In genomic region chr1:26353976-26354820, GRCh38 we compare ENCODE assay signal across 14 cellular contexts. TPM values are rescaled to one million over a fixed set of nuclear protein-coding genes. Genes with fewer than 3 reads are reported as not detected.
DNase-seq lines count a peak whose midpoint lies in the region; ATAC-seq and TF ChIP-seq lines count a peak whose summit lies in the region.
"Had no signal": no experiment of that assay in that cellular context is flagged by ENCODE, and none has a peak within 500 bp of the region (broad histone marks: within the 10 kb centered on the region; RNA-seq: fewer than 3 reads in every experiment).

Gene CRYBG2 (minus strand): TSS chr1:26354130. CDS start chr1:26346657, 7,473 bp downstream.

- DNase-seq in H7 (peak; percentile 49), Panc1 (ENCODE audit: low read depth, low spot score) (no peak), islet precursor cell (peak; percentile 89), SHP77 (lab: John Stamatoyannopoulos, UW) (no peak), NCI-H2196 (lab: John Stamatoyannopoulos, UW; ENCODE audit: unreplicated experiment) (no peak)
- no peak for DNase-seq in activated CD4-positive, alpha-beta T cell treated with anti-CD3 and anti-CD28 coated beads, Interleukin-2, amount 50 U/mL, for 4 hours
- DNase-seq: cortex of kidney; kidney glomerular epithelial cell; RPMI8226; stimulated activated CD4-positive, alpha-beta T cell treated with anti-CD3 and anti-CD28 coated beads, Interleukin-2, amount 100 ng/mL, for 24 hours had no signal

- BruUV-seq in Panc1 (replicated peaks; lab: Mats Ljungman, UMichigan) = no TSS peak

- H3K27ac ChIP-seq in Panc1 (ENCODE audit: low read length) (no peak within 1 kb of the TSS), skin epidermis (peak within 1 kb of the TSS in 20 of 21 experiments; percentile 36 to 87 (median 70))

- H3K36me3 ChIP-seq in H7 (replicated peaks; ENCODE audit: control insufficient read depth, insufficient read depth, low read length) = no peaks in the 10 kb centered on the region
- H3K36me3 ChIP-seq in Panc1 (ENCODE audit: control insufficient read depth, insufficient read depth, low read length) = no peaks in the 10 kb centered on the region

- CTCF ChIA-PET in Panc1 (lab: Charles Lee) = no interaction called here

- peaks cover 2% of the 10 kb centered on the region; the same call in 1 of the 2 replicates for H3K27me3 ChIP-seq in H7 (ENCODE audit: control insufficient read depth, insufficient read depth, low read length)
- H3K27me3 ChIP-seq in Panc1 (ENCODE audit: control insufficient read depth, insufficient read depth, low read length) = no peaks in the 10 kb centered on the region

- H3K4me3 ChIP-seq in H7 (ENCODE audit: insufficient read depth, low read depth, low read length) (no peak within 1 kb of the TSS), Panc1 (ENCODE audit: low read depth in 2 of 2, low read length in 2 of 2) (no peak within 1 kb of the TSS), skin epidermis (peak within 1 kb of the TSS; percentile 9 to 34 (median 25))

- POLR2A ChIA-PET in Panc1 (lab: Charles Lee) = no interaction called here

- no peak for TF ChIP-seq CTCF in Panc1 (IDR thresholded peaks at IDR 0.05)

- intact Hi-C loops in Panc1 (cut with micrococcal nuclease; ENCODE audit: unreplicated experiment) = no loop called here

- ATAC-seq in Panc1 = peak; percentile 29; the same call in 1 of the 2 replicates
- ATAC-seq in HG03175 (IDR thresholded peaks at IDR 0.05; ENCODE audit: unreplicated experiment) = no peak

- H3K4me1 ChIP-seq in Panc1 (ENCODE audit: control insufficient read depth, insufficient read depth, low read length) = peaks cover 15% of the 10 kb centered on the region

- in situ Hi-C loops in Panc1 (cut with HindIII; ENCODE audit: low pct_unique_long_range_greater_than_20kb, low sequenced_read_pairs) = no loop called here

- H3K9me3 ChIP-seq in Panc1 (ENCODE audit: control insufficient read depth, insufficient read depth, low read depth, low read length) = no peaks in the 10 kb centered on the region

RNA-seq across cellular contexts. Expression of gene CRYBG2, which starts in this region (rescaled TPM):
- 7.9 and 8.7 TPM in 2 replicates for total RNA-seq in H7 (2014; rRNA removed; shearing (Covaris generic))
- total RNA-seq in Panc1 (2021; ENCODE audit: unreplicated experiment) = 0.64 TPM
- 1.8 TPM for polyA plus RNA-seq in Panc1 (2012; ENCODE audit: insufficient read length)
- total RNA-seq: omental fat pad had no signal
- polyA plus RNA-seq: CD14-positive monocyte had no signal

Comparison
In these comparisons a context has a peak if more than half of its experiments do, and no peak if none do; other contexts are left out.
1. DNase-seq: peak in H7 (single experiment) and islet precursor cell (single experiment); none in Panc1 (single experiment), SHP77 (0 of 2), NCI-H2196 (single experiment) and activated CD4-positive, alpha-beta T cell treated with anti-CD3 and anti-CD28 coated beads, Interleukin-2, amount 50 U/mL, for 4 hours (0 of 2).
2. H3K4me3 ChIP-seq: peak in skin epidermis (7 of 7); none in H7 (single experiment) and Panc1 (0 of 2).